ENCODE assay signal across 9 cellular contexts in the genomic region with DNA sequence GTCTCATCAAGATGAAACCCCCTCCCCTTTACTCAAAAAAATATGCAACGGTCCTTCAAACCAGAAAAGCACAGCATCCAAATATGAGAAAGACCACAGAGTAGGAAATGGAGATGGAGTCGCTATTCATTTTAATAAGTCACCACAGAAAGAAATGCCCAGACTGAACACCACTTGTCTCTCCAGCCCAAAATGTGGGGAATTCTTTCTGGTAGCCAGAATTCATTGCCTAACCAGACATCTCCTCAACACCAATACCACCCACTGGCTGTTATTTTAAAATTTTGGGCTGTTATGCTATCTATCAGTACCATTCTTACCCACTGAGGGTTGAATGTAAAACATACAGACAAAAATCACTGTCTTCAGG.
DNase-seq lines count a peak whose midpoint lies in the region; ATAC-seq and TF ChIP-seq lines count a peak whose summit lies in the region.
"Had no signal": no experiment of that assay in that cellular context is flagged by ENCODE, and none has a peak within 500 bp of the region (broad histone marks: within the 10 kb centered on the region; RNA-seq: fewer than 3 reads in every experiment).

No MANE protein-coding gene starts in this region.

- peaks cover 19% of the 10 kb centered on the region for H3K36me3 Mint-ChIP-seq in stimulated activated naive CD8-positive, alpha-beta T cell treated with anti-CD3 and anti-CD28 coated beads, Interleukin-15, Interleukin-2, amounts not matched to agents 100 ng/mL and 50 ng/mL, for 24 hours (ENCODE audit: low read depth)
- peaks cover 7% of the 10 kb centered on the region for H3K36me3 Mint-ChIP-seq in central memory CD8-positive, alpha-beta T cell (ENCODE audit: insufficient read depth)
- H3K36me3 Mint-ChIP-seq in neural crest cell (ENCODE audit: low read depth): peaks cover 7% of the 10 kb centered on the region

- ATAC-seq in stimulated activated naive CD8-positive, alpha-beta T cell treated with anti-CD3 and anti-CD28 coated beads, Interleukin-15, Interleukin-2, amounts not matched to agents 100 U/mL and 50 U/mL, for 24 hours: no peak
- no peak for ATAC-seq in central memory CD8-positive, alpha-beta T cell (replicated peaks; ENCODE audit: extremely low read depth, poor library complexity, severe bottlenecking)
- no peak for ATAC-seq in HG03457 (IDR thresholded peaks at IDR 0.05; ENCODE audit: unreplicated experiment)

- peak; percentile 10 for TF ChIP-seq CTCF in neural crest cell (conservative IDR thresholded peaks at IDR 0.05)

- no peak for DNase-seq in stimulated activated naive CD8-positive, alpha-beta T cell treated with anti-CD3 and anti-CD28 coated beads, Interleukin-15, Interleukin-2, amounts not matched to agents 100 U/mL and 50 U/mL, for 24 hours
- no peak for DNase-seq in central memory CD8-positive, alpha-beta T cell (ENCODE audit: low spot score in 2 of 2)
- DNase-seq in neural crest cell (ENCODE audit: low read depth, low spot score): no peak
- DNase-seq in NCI-H128 (lab: John Stamatoyannopoulos, UW; ENCODE audit: unreplicated experiment): no peak
- DNase-seq in stimulated activated CD4-positive, alpha-beta T cell treated with anti-CD3 and anti-CD28 coated beads, Interleukin-15, amount 100 ng/mL, for 24 hours: no peak
- DNase-seq in DMS153 treated with DMSO at 0.1 percent for 48 hours (lab: John Stamatoyannopoulos, UW; ENCODE audit: unreplicated experiment): no peak

- H3K4me3 Mint-ChIP-seq in stimulated activated naive CD8-positive, alpha-beta T cell treated with anti-CD3 and anti-CD28 coated beads, Interleukin-15, Interleukin-2, amounts not matched to agents 100 ng/mL and 50 ng/mL, for 24 hours: no peak overlapping the region
- no peak overlapping the region for H3K4me3 Mint-ChIP-seq in central memory CD8-positive, alpha-beta T cell
- H3K4me3 Mint-ChIP-seq in neural crest cell: no peak overlapping the region

- H3K27me3 Mint-ChIP-seq in stimulated activated naive CD8-positive, alpha-beta T cell treated with anti-CD3 and anti-CD28 coated beads, Interleukin-15, Interleukin-2, amounts not matched to agents 100 ng/mL and 50 ng/mL, for 24 hours: no peaks in the 10 kb centered on the region
- H3K27me3 Mint-ChIP-seq in central memory CD8-positive, alpha-beta T cell: no peaks in the 10 kb centered on the region
- H3K27me3 Mint-ChIP-seq in neural crest cell (ENCODE audit: low read depth): no peaks in the 10 kb centered on the region

- H3K27ac Mint-ChIP-seq in stimulated activated naive CD8-positive, alpha-beta T cell treated with anti-CD3 and anti-CD28 coated beads, Interleukin-15, Interleukin-2, amounts not matched to agents 100 ng/mL and 50 ng/mL, for 24 hours: peak overlapping the region; percentile 89
- H3K27ac Mint-ChIP-seq in central memory CD8-positive, alpha-beta T cell (ENCODE audit: low read depth): peak overlapping the region; percentile 32
- H3K27ac Mint-ChIP-seq in neural crest cell (ENCODE audit: unreplicated experiment): peak overlapping the region; percentile 73

- H3K9me3 Mint-ChIP-seq in stimulated activated naive CD8-positive, alpha-beta T cell treated with anti-CD3 and anti-CD28 coated beads, Interleukin-15, Interleukin-2, amounts not matched to agents 100 ng/mL and 50 ng/mL, for 24 hours: no peaks in the 10 kb centered on the region
- H3K9me3 Mint-ChIP-seq in central memory CD8-positive, alpha-beta T cell: no peaks in the 10 kb centered on the region
- no peaks in the 10 kb centered on the region for H3K9me3 Mint-ChIP-seq in neural crest cell
- H3K9me3 Mint-ChIP-seq: activated T-cell treated with anti-CD3 and anti-CD28 coated beads, Interleukin-2, amount 50 U/mL, for 72 hours had no signal

- peaks cover 47% of the 10 kb centered on the region for H3K4me1 Mint-ChIP-seq in stimulated activated naive CD8-positive, alpha-beta T cell treated with anti-CD3 and anti-CD28 coated beads, Interleukin-15, Interleukin-2, amounts not matched to agents 100 ng/mL and 50 ng/mL, for 24 hours (ENCODE audit: low read depth)
- H3K4me1 Mint-ChIP-seq in central memory CD8-positive, alpha-beta T cell: peaks cover 25% of the 10 kb centered on the region
- H3K4me1 Mint-ChIP-seq in neural crest cell: peaks cover 9% of the 10 kb centered on the region

Comparison
In these comparisons a context has a peak if more than half of its experiments do, and no peak if none do; other contexts are left out.
1. H3K27ac Mint-ChIP-seq: peak in every context shown above with its lines; median percentile 89 in stimulated activated naive CD8-positive, alpha-beta T cell treated with anti-CD3 and anti-CD28 coated beads, Interleukin-15, Interleukin-2, amounts not matched to agents 100 ng/mL and 50 ng/mL, for 24 hours; 73 in neural crest cell; 32 in central memory CD8-positive, alpha-beta T cell.